Comparison of ENCODE assay signal across 7 cellular contexts in genomic region chr2:157751462-157752058, GRCh38.
DNase-seq lines count a peak whose midpoint lies in the region; ATAC-seq lines count a peak whose summit lies in the region.

No MANE protein-coding gene starts in this region.

- DNase-seq in SK-N-MC (ENCODE audit: low read depth, low spot score): no peak
- DNase-seq in NCI-H1694 treated with DMSO at 0.1 percent for 48 hours (lab: John Stamatoyannopoulos, UW): no peak
- no peak for DNase-seq in mucosa of gallbladder (ENCODE audit: low spot score)
- DNase-seq in NCI-H128 (lab: John Stamatoyannopoulos, UW; ENCODE audit: unreplicated experiment): no peak

- H3K4me3 ChIP-seq in SK-N-MC: 0 out of 2 replicates have a peak overlapping the region, but pooled peaks have one; percentile 14

- H3K9ac ChIP-seq in SK-N-MC (ENCODE audit: insufficient read length): no peak overlapping the region

- peak overlapping the region; percentile 73; the same call in 1 of the 2 replicates for H3K27ac ChIP-seq in SK-N-MC

- peaks cover 9% of the 10 kb centered on the region; the same call in 1 of the 2 replicates for H3K36me3 ChIP-seq in SK-N-MC (ENCODE audit: insufficient read depth, low read length)

- peak; percentile 56 for ATAC-seq in GM18873 (IDR thresholded peaks at IDR 0.05; ENCODE audit: low FRiP score, unreplicated experiment)
- ATAC-seq in HG02970 (IDR thresholded peaks at IDR 0.05; ENCODE audit: low FRiP score, unreplicated experiment): peak; percentile 72
- ATAC-seq in esophagus mucosa: peak; percentile 80

- no peaks in the 10 kb centered on the region; the same call in 1 of the 2 replicates for H3K9me3 ChIP-seq in SK-N-MC (ENCODE audit: low read depth, low read length)
